Comparison of ENCODE assay signal across 13 cellular contexts in the genomic region with DNA sequence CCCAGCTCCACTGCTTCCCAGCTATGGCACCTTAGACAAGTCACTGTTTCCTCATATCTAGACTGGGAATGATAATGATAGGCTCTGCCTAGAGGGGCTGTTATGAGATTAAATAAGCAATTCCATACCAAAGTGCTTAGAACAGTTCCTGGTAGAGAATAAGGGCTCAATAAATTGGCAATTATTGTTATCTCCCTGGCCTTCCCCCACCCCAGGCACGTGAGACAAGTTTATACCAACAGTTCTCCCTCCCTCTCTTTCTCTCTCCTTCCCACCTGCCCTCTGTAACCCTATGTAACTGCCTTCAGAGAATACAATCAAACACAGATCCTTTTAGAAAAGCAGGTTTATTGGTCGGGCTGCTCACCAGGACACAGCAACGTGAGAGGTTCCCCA. TPM values are rescaled to one million over a fixed set of nuclear protein-coding genes. Genes with fewer than 3 reads are reported as not detected.
A peak's percentile ranks its signal among the peaks of the same experiment; 100 is the strongest.
DNase-seq lines count a peak whose midpoint lies in the region; ATAC-seq and TF ChIP-seq lines count a peak whose summit lies in the region.
"Had no signal": no experiment of that assay in that cellular context is flagged by ENCODE, and none has a peak within 500 bp of the region (broad histone marks: within the 10 kb centered on the region; RNA-seq: fewer than 3 reads in every experiment).

No MANE protein-coding gene starts in this region.

- no peaks in the 10 kb centered on the region for H3K36me3 ChIP-seq in OCI-LY3 (replicated peaks; ENCODE audit: low read depth, low read length)
- peaks cover 5 to 32% (median 10%) of the 10 kb centered on the region in 3 donors for H3K36me3 ChIP-seq in esophagus squamous epithelium
- peaks cover 18 to 27% (median 23%) of the 10 kb centered on the region in 3 donors for H3K36me3 ChIP-seq in skeletal muscle tissue (ENCODE audit: control insufficient read depth in 3 of 3, insufficient read depth in 3 of 3, low read length in 3 of 3)
- H3K36me3 ChIP-seq: neutrophil had no signal

- H3K4me1 ChIP-seq in OCI-LY3 (ENCODE audit: low read length): peaks cover 56% of the 10 kb centered on the region
- H3K4me1 ChIP-seq in esophagus squamous epithelium: peaks cover 18 to 86% (median 44%) of the 10 kb centered on the region in 3 donors
- H3K4me1 ChIP-seq in skeletal muscle tissue (ENCODE audit: control insufficient read depth in 3 of 3, insufficient read depth in 3 of 3, low read length in 3 of 3): peaks cover 19 to 39% (median 35%) of the 10 kb centered on the region in 3 donors

- no peaks in the 10 kb centered on the region for H4K20me1 ChIP-seq in OCI-LY3 (ENCODE audit: insufficient read depth, low read length)

- no peak overlapping the region for H3K4me3 ChIP-seq in OCI-LY3 (ENCODE audit: low read length)
- no peak overlapping the region for H3K4me3 ChIP-seq in esophagus squamous epithelium
- no peak overlapping the region for H3K4me3 ChIP-seq in skeletal muscle tissue (ENCODE audit: low read length in 3 of 3)

- peak overlapping the region; percentile 49 for H3K27ac Mint-ChIP-seq in T-helper 1 cell treated with Interleukin-12 subunit alpha and Interleukin-12 subunit beta and Interleukin-4 antibody, amounts not matched to agents 30 μg/mL and 1 μg/mL, for 36 hours
- H3K27ac Mint-ChIP-seq: activated T-cell treated with anti-CD3 and anti-CD28 coated beads, Interleukin-2, amount 50 U/mL, for 24 hours had no signal

- peak overlapping the region; percentile 52 for H3K4me2 ChIP-seq in OCI-LY3 (ENCODE audit: low read length)

- peak overlapping the region; percentile 45 for H3K9ac ChIP-seq in OCI-LY3 (ENCODE audit: low read length)
- peak overlapping the region in 2 of 3 donors; percentile 8 for H3K9ac ChIP-seq in skeletal muscle tissue (ENCODE audit: low read depth in 1 of 3, low read length in 3 of 3)

- 22 to 36% methylated on average over 3 of the region's 3 CpGs for WGBS in esophagus squamous epithelium, 2 donors

- no peaks in the 10 kb centered on the region for H3K79me2 ChIP-seq in OCI-LY3 (ENCODE audit: low read length)

- TF ChIP-seq CTCF in OCI-LY3 (IDR thresholded peaks at IDR 0.05; ENCODE audit: low read depth, low read length) (no peak), esophagus squamous epithelium (IDR thresholded peaks at IDR 0.05) (no peak)

- H3K27ac ChIP-seq in OCI-LY3 (ENCODE audit: low read length) (peak overlapping the region; percentile 29), esophagus squamous epithelium (peak overlapping the region in 3 of 4 donors; percentile 24 to 97 (median 32)), skeletal muscle tissue (ENCODE audit: low read depth, low read length) (peak overlapping the region; percentile 33)
- H3K27ac ChIP-seq: neutrophil had no signal

- H3K4me1 Mint-ChIP-seq in T-helper 1 cell treated with Interleukin-12 subunit alpha and Interleukin-12 subunit beta and Interleukin-4 antibody, amounts not matched to agents 30 μg/mL and 1 μg/mL, for 36 hours (ENCODE audit: low read depth): peaks cover 26% of the 10 kb centered on the region

- H3K27me3 ChIP-seq in OCI-LY3 (ENCODE audit: low read depth, low read length) (peaks cover 6% of the 10 kb centered on the region), esophagus squamous epithelium (no peaks in the 10 kb centered on the region), skeletal muscle tissue (ENCODE audit: control insufficient read depth in 3 of 3, insufficient read depth in 3 of 3, low read length in 3 of 3) (no peaks in the 10 kb centered on the region)
- H3K27me3 ChIP-seq: neutrophil had no signal

- peak overlapping the region; percentile 53; the same call in 1 of the 2 replicates for H2AFZ ChIP-seq in OCI-LY3 (ENCODE audit: low read depth, low read length)

- intact Hi-C loops in esophagus squamous epithelium (cut with DNase I): loop anchor here (5.0 kb wide), 1 partner anchor 80 kb away; no protein-coding TSS in a partner anchor

- H3K9me3 ChIP-seq in OCI-LY3 (ENCODE audit: insufficient read depth, low read length) (no peaks in the 10 kb centered on the region), esophagus squamous epithelium (no peaks in the 10 kb centered on the region), skeletal muscle tissue (ENCODE audit: control insufficient read depth in 3 of 3, low read length in 3 of 3) (no peaks in the 10 kb centered on the region)
- H3K9me3 ChIP-seq: neutrophil had no signal

- no peak for DNase-seq in T-helper 1 cell
- DNase-seq in esophagus squamous epithelium (lab: John Stamatoyannopoulos, UW): no peak
- no peak for DNase-seq in NCI-H1694 treated with DMSO at 0.1 percent for 48 hours (lab: John Stamatoyannopoulos, UW)
- no peak for DNase-seq in superior temporal gyrus (ENCODE audit: extremely low spot score)
- DNase-seq: activated T-cell treated with anti-CD3 and anti-CD28 coated beads, Interleukin-2, amount 50 U/mL, for 24 hours; H7; SHP77; stimulated activated naive CD4-positive, alpha-beta T cell had no signal

- no peak overlapping the region for H3K4me3 Mint-ChIP-seq in T-helper 1 cell treated with Interleukin-12 subunit alpha and Interleukin-12 subunit beta and Interleukin-4 antibody, amounts not matched to agents 30 μg/mL and 1 μg/mL, for 36 hours
- H3K4me3 Mint-ChIP-seq: activated T-cell treated with anti-CD3 and anti-CD28 coated beads, Interleukin-2, amount 50 U/mL, for 24 hours had no signal

- no peaks in the 10 kb centered on the region for H3K9me3 Mint-ChIP-seq in T-helper 1 cell treated with Interleukin-12 subunit alpha and Interleukin-12 subunit beta and Interleukin-4 antibody, amounts not matched to agents 30 μg/mL and 1 μg/mL, for 36 hours
- H3K9me3 Mint-ChIP-seq: activated T-cell treated with anti-CD3 and anti-CD28 coated beads, Interleukin-2, amount 50 U/mL, for 24 hours had no signal

- H3K27me3 Mint-ChIP-seq in T-helper 1 cell treated with Interleukin-12 subunit alpha and Interleukin-12 subunit beta and Interleukin-4 antibody, amounts not matched to agents 30 μg/mL and 1 μg/mL, for 36 hours (ENCODE audit: low read depth): no peaks in the 10 kb centered on the region
- H3K27me3 Mint-ChIP-seq: activated T-cell treated with anti-CD3 and anti-CD28 coated beads, Interleukin-2, amount 50 U/mL, for 24 hours had no signal

- no peak for ATAC-seq in HG03439 (IDR thresholded peaks at IDR 0.05; ENCODE audit: unreplicated experiment)

- no peaks in the 10 kb centered on the region for H3K36me3 Mint-ChIP-seq in T-helper 1 cell treated with Interleukin-12 subunit alpha and Interleukin-12 subunit beta and Interleukin-4 antibody, amounts not matched to agents 30 μg/mL and 1 μg/mL, for 36 hours (ENCODE audit: low read depth)

- TF ChIP-seq POLR2A in esophagus squamous epithelium (IDR thresholded peaks at IDR 0.05): no peak

RNA-seq across cellular contexts. Expression of gene STAT3, which starts 13.9 kb away (rescaled TPM):
- total RNA-seq in esophagus squamous epithelium (100 to 1,000 TPM; 137 to 229 (median 176) TPM), skeletal muscle tissue (44.9 TPM)

RNA-seq across cellular contexts. Expression of gene CAVIN1, which starts 20.9 kb away (rescaled TPM):
- total RNA-seq in esophagus squamous epithelium (100 to 1,000 TPM in 2 of 4 donors, 10 to 100 TPM in 2; 67.8 to 210 (median 113) TPM), skeletal muscle tissue (238 TPM)

RNA-seq across cellular contexts. Expression of gene ATP6V0A1, which starts 56.6 kb away (rescaled TPM):
- total RNA-seq in esophagus squamous epithelium (10 to 100 TPM; 35.9 to 62.7 (median 47.5) TPM), skeletal muscle tissue (66.8 TPM)
